20 cellular contexts compared by ENCODE assay signal in genomic region chr2:40300391-40300790, GRCh38.
A peak's percentile ranks its signal among the peaks of the same experiment; 100 is the strongest.
DNase-seq lines count a peak whose midpoint lies in the region; ATAC-seq and TF ChIP-seq lines count a peak whose summit lies in the region.
"Had no signal": no experiment of that assay in that cellular context is flagged by ENCODE, and none has a peak within 500 bp of the region (broad histone marks: within the 10 kb centered on the region; RNA-seq: fewer than 3 reads in every experiment).

No MANE protein-coding gene starts in this region.

- H3K4me1 ChIP-seq in KMS-11 (ENCODE audit: low read depth, poor library complexity, severe bottlenecking) (peaks cover 22% of the 10 kb centered on the region), trophoblast cell (ENCODE audit: control insufficient read depth in 1 of 2, insufficient read depth in 2 of 2, low read length in 2 of 2) (peaks cover 17 to 19% of the 10 kb centered on the region in 2 experiments), vagina (no peaks in the 10 kb centered on the region)

- H4K12ac ChIP-seq in trophoblast cell (ENCODE audit: low read depth, low read length): no peak overlapping the region

- CTCF ChIA-PET in RWPE1 (lab: Yijun Ruan, JAX): no interaction called here

- no peak overlapping the region for H3K14ac ChIP-seq in trophoblast cell (ENCODE audit: low read length)

- TF ChIP-seq POLR2A in vagina (IDR thresholded peaks at IDR 0.05): no peak

- H2AFZ ChIP-seq in KMS-11 (ENCODE audit: low read depth) (no peak overlapping the region), trophoblast cell (ENCODE audit: insufficient read depth, low read length, poor library complexity) (no peak overlapping the region)

- H3K4me2 ChIP-seq in KMS-11 (peak overlapping the region; percentile 27), trophoblast cell (ENCODE audit: low read length) (no peak overlapping the region)
- H3K4me2 ChIP-seq: BLaER1 had no signal

- no peak overlapping the region for H4K8ac ChIP-seq in trophoblast cell (ENCODE audit: low read depth, low read length)

- DNase-seq in ELF-1 (ENCODE audit: low read depth, low spot score) (peak; percentile 3), iris pigment epithelial cell (ENCODE audit: low read depth) (peak; percentile 22), trophoblast cell (peak in 1 of 2 donors; percentile 7), vagina (ENCODE audit: extremely low spot score in 2 of 2) (no peak), RWPE1 (ENCODE audit: low spot score) (no peak)
- DNase-seq: Calu3; CD4-positive, alpha-beta memory T cell; H7; Karpas-422; MG63; NCI-H1092; NCI-H1436 treated with DMSO at 0.1 percent for 48 hours; NCI-H2029; NCI-H345; NCI-H526 had no signal

- H3K4ac ChIP-seq in trophoblast cell (ENCODE audit: low read depth, low read length): no peak overlapping the region

- H3K9ac ChIP-seq in KMS-11 (no peak overlapping the region), trophoblast cell (ENCODE audit: low read length) (no peak overlapping the region)
- H3K9ac ChIP-seq: BLaER1 had no signal

- no peak overlapping the region for H2BK120ac ChIP-seq in trophoblast cell (ENCODE audit: insufficient read depth, low read length, poor library complexity)

- no peaks in the 10 kb centered on the region for H4K20me1 ChIP-seq in KMS-11 (ENCODE audit: insufficient read depth)
- H4K20me1 ChIP-seq: BLaER1 had no signal

- intact Hi-C loops in vagina (cut with DNase I): no loop called here

- no peak for ATAC-seq in HG02623 (IDR thresholded peaks at IDR 0.05; ENCODE audit: unreplicated experiment)

- no peak overlapping the region for H2BK5ac ChIP-seq in trophoblast cell (ENCODE audit: low read depth, low read length, poor library complexity)

- no peak overlapping the region for H3K18ac ChIP-seq in trophoblast cell (ENCODE audit: low read length)

- peaks cover 20% of the 10 kb centered on the region for H3K79me1 ChIP-seq in trophoblast cell (ENCODE audit: low read length)

- H3K9me3 ChIP-seq in trophoblast cell (ENCODE audit: insufficient read depth, low read depth, low read length) (no peaks in the 10 kb centered on the region), vagina (no peaks in the 10 kb centered on the region)
- H3K9me3 ChIP-seq: BLaER1, MG63, SJCRH30 had no signal

- no CpG with 5 or more reads among the region's 6 CpGs for WGBS in trophoblast cell (ENCODE audit: extremely low coverage, insufficient coverage, insufficient read length)

- no peak overlapping the region for H2AK5ac ChIP-seq in trophoblast cell (ENCODE audit: low read length)

- H3K23ac ChIP-seq in trophoblast cell (ENCODE audit: low read length): no peak overlapping the region

- TF ChIP-seq CTCF in KMS-11 (conservative IDR thresholded peaks at IDR 0.05; ENCODE audit: low read depth, low read length) (no peak), vagina (IDR thresholded peaks at IDR 0.05) (no peak), RWPE1 (conservative IDR thresholded peaks at IDR 0.05; ENCODE audit: low read depth) (no peak)

- H3K79me2 ChIP-seq in KMS-11 (ENCODE audit: insufficient read depth, low read depth): no peaks in the 10 kb centered on the region
- H3K79me2 ChIP-seq in trophoblast cell (ENCODE audit: control insufficient read depth, insufficient read depth, low read length, poor library complexity): no peaks in the 10 kb centered on the region

- POLR2A ChIA-PET in RWPE1 (lab: Yijun Ruan, JAX; ENCODE audit: low non-redundant PET): no interaction called here

- H3K27ac ChIP-seq in KMS-11 (peak overlapping the region; percentile 24; the same call in 1 of the 2 replicates), trophoblast cell (ENCODE audit: low read depth, low read length) (peak overlapping the region; percentile 55), vagina (no peak overlapping the region), RWPE1 (no peak overlapping the region)
- H3K27ac ChIP-seq: BLaER1, HL-60, SJCRH30 had no signal

- no peaks in the 10 kb centered on the region for H3K27me3 ChIP-seq in KMS-11 (ENCODE audit: insufficient read depth, low read depth)
- no peaks in the 10 kb centered on the region for H3K27me3 ChIP-seq in trophoblast cell (ENCODE audit: insufficient read depth, low read length)
- H3K27me3 ChIP-seq in vagina: no peaks in the 10 kb centered on the region
- H3K27me3 ChIP-seq: BLaER1, MG63, SJCRH30 had no signal

- H3K36me3 ChIP-seq in KMS-11 (ENCODE audit: insufficient read depth) (no peaks in the 10 kb centered on the region), trophoblast cell (ENCODE audit: control insufficient read depth in 1 of 2, insufficient read depth in 2 of 2, low read length in 2 of 2) (no peaks in the 10 kb centered on the region), vagina (no peaks in the 10 kb centered on the region)
- H3K36me3 ChIP-seq: BLaER1, MG63 had no signal

- no peak overlapping the region for H4K91ac ChIP-seq in trophoblast cell (ENCODE audit: low read depth, low read length)

- no peak overlapping the region for H2BK12ac ChIP-seq in trophoblast cell (ENCODE audit: low read length)

- H3K4me3 ChIP-seq in KMS-11 (IDR thresholded peaks at IDR 0.05; ENCODE audit: insufficient read depth, low read depth, low read length) (no peak overlapping the region), trophoblast cell (ENCODE audit: low read depth, low read length) (no peak overlapping the region), vagina (no peak overlapping the region)
- H3K4me3 ChIP-seq: BLaER1, MG63, SJCRH30 had no signal

Comparison
In these comparisons a context has a peak if more than half of its experiments do, and no peak if none do; other contexts are left out.
1. DNase-seq: peak in ELF-1 (single experiment) and iris pigment epithelial cell (single experiment); none in vagina (0 of 2) and RWPE1 (single experiment).
2. H3K27ac ChIP-seq: peak in KMS-11 (single experiment) and trophoblast cell (single experiment); none in vagina (single experiment) and RWPE1 (single experiment).